13 cellular contexts compared by ENCODE assay signal in genomic region chr1:3992103-3992556, GRCh38.
A peak's percentile ranks its signal among the peaks of the same experiment; 100 is the strongest.
DNase-seq lines count a peak whose midpoint lies in the region; ATAC-seq and TF ChIP-seq lines count a peak whose summit lies in the region.
"Had no signal": no experiment of that assay in that cellular context is flagged by ENCODE, and none has a peak within 500 bp of the region (broad histone marks: within the 10 kb centered on the region; RNA-seq: fewer than 3 reads in every experiment).

No MANE protein-coding gene starts in this region.

- in situ Hi-C loops in HAP-1 (cut with MboI; ENCODE audit: low sequenced_read_pairs), result no loop called here

- no peak overlapping the region for H3K27ac ChIP-seq in HCT116 (ENCODE audit: low read depth, low read length)
- H3K27ac ChIP-seq: parathyroid adenoma, uterus had no signal

- H3K27ac Mint-ChIP-seq in activated CD8-positive, alpha-beta memory T cell treated with anti-CD3 and anti-CD28 coated beads, Interleukin-2, amount 10 ng/mL, durations not matched to agents 7 days and 5 days, result no peak overlapping the region
- peak overlapping the region; percentile 52 for H3K27ac Mint-ChIP-seq in activated CD4-positive, alpha-beta memory T cell treated with anti-CD3 and anti-CD28 coated beads for 36 hours

- ATAC-seq in activated CD8-positive, alpha-beta memory T cell treated with anti-CD3 and anti-CD28 coated beads, Interleukin-2, amount 10 ng/mL, durations not matched to agents 7 days and 5 days, result no peak
- peak; percentile 17; the same call in 1 of the 2 replicates for ATAC-seq in HCT116
- ATAC-seq: SK-N-SH treated with all-trans-retinoic acid at 6 μM for 48 hours had no signal

- H4K20me1 ChIP-seq in HCT116 (ENCODE audit: insufficient read depth), result no peaks in the 10 kb centered on the region

- no peak overlapping the region for H2AFZ ChIP-seq in HCT116 (ENCODE audit: low read depth, low read length, poor library complexity, severe bottlenecking)
- H2AFZ ChIP-seq: parathyroid adenoma had no signal

- no peak overlapping the region for H3K4me3 Mint-ChIP-seq in activated CD8-positive, alpha-beta memory T cell treated with anti-CD3 and anti-CD28 coated beads, Interleukin-2, amount 10 ng/mL, durations not matched to agents 7 days and 5 days
- no peak overlapping the region for H3K4me3 Mint-ChIP-seq in activated CD4-positive, alpha-beta memory T cell treated with anti-CD3 and anti-CD28 coated beads for 36 hours

- no peaks in the 10 kb centered on the region for H3K79me2 ChIP-seq in HCT116 (ENCODE audit: insufficient read depth, low read length)
- H3K79me2 ChIP-seq: parathyroid adenoma had no signal

- TF ChIP-seq POLR2A in HCT116 (IDR thresholded peaks at IDR 0.05; ENCODE audit: borderline replicate concordance, extremely low read depth, insufficient read depth, insufficient read length), result no peak
- TF ChIP-seq POLR2A in erythroblast (IDR thresholded peaks at IDR 0.05; ENCODE audit: low read length), result no peak

- RAD21 ChIA-PET in HCT116 (lab: Charles Lee; ENCODE audit: low non-redundant PET in 1 of 2, low total read pairs in 2 of 2, uncharacterized antibody in 2 of 2, unreplicated experiment in 2 of 2), result no interaction called here

- peak; percentile 48 for DNase-seq in activated CD8-positive, alpha-beta memory T cell treated with anti-CD3 and anti-CD28 coated beads, Interleukin-2, amount 10 ng/mL, durations not matched to agents 7 days and 5 days
- no peak for DNase-seq in activated CD8-positive, alpha-beta memory T cell treated with anti-CD3 and anti-CD28 coated beads for 24 hours
- DNase-seq in HCT116 (ENCODE audit: low read depth, low spot score) (peak; percentile 13), erythroblast (lab: John Stamatoyannopoulos, UW) (peak; percentile 50 to 65), epidermal melanocyte (ENCODE audit: insufficient read length, low spot score) (no peak), HAP-1 (ENCODE audit: low spot score in 2 of 2) (no peak), NCI-H128 (lab: John Stamatoyannopoulos, UW; ENCODE audit: unreplicated experiment) (no peak)
- DNase-seq in activated CD4-positive, alpha-beta memory T cell treated with anti-CD3 and anti-CD28 coated beads for 36 hours, result peak; percentile 28
- DNase-seq: islet precursor cell, NCI-H2081 treated with DMSO at 0.1 percent for 48 hours, uterus had no signal

- peaks cover 4% of the 10 kb centered on the region for H3K27me3 Mint-ChIP-seq in activated CD8-positive, alpha-beta memory T cell treated with anti-CD3 and anti-CD28 coated beads, Interleukin-2, amount 10 ng/mL, durations not matched to agents 7 days and 5 days
- H3K27me3 Mint-ChIP-seq in activated CD4-positive, alpha-beta memory T cell treated with anti-CD3 and anti-CD28 coated beads for 36 hours, result peaks cover 10% of the 10 kb centered on the region

- CTCF ChIA-PET in activated CD8-positive, alpha-beta memory T cell treated with anti-CD3 and anti-CD28 coated beads, Interleukin-2, amount 10 ng/mL, durations not matched to agents 7 days and 5 days (lab: Charles Lee), result no interaction called here
- CTCF ChIA-PET in HCT116 (lab: Charles Lee), result no interaction called here
- CTCF ChIA-PET in activated CD4-positive, alpha-beta memory T cell treated with anti-CD3 and anti-CD28 coated beads for 36 hours (lab: Charles Lee), result interaction anchor here (0.8 kb wide), 1 partner anchor 23 kb away, joined by 3 read pairs; no protein-coding TSS in a partner anchor

- no peaks in the 10 kb centered on the region for H3K27me3 ChIP-seq in HCT116 (ENCODE audit: insufficient read depth, low read length)
- H3K27me3 ChIP-seq in HAP-1 (ENCODE audit: low read depth), result 0 out of 2 replicates have a peak, but pooled peaks cover 3% of the 10 kb centered on the region
- H3K27me3 ChIP-seq: uterus had no signal

- H3K4me3 ChIP-seq in HCT116 (replicated peaks in 1 of 2; ENCODE audit: low read depth in 1 of 2, low read length in 2 of 2) (no peak overlapping the region), HAP-1 (no peak overlapping the region)
- H3K4me3 ChIP-seq: uterus had no signal

- H3K36me3 Mint-ChIP-seq in activated CD8-positive, alpha-beta memory T cell treated with anti-CD3 and anti-CD28 coated beads, Interleukin-2, amount 10 ng/mL, durations not matched to agents 7 days and 5 days, result no peaks in the 10 kb centered on the region
- H3K36me3 Mint-ChIP-seq in activated CD4-positive, alpha-beta memory T cell treated with anti-CD3 and anti-CD28 coated beads for 36 hours, result no peaks in the 10 kb centered on the region

- no peak for TF ChIP-seq CTCF in HCT116 (IDR thresholded peaks at IDR 0.05 in 2 of 3, conservative IDR thresholded peaks at IDR 0.05 in 1 of 3; ENCODE audit: borderline replicate concordance in 1 of 3, insufficient read depth in 1 of 3, low read depth in 2 of 3, low read length in 2 of 3)

- no peak overlapping the region for H3K4me2 ChIP-seq in HCT116 (ENCODE audit: low read length)

- no peaks in the 10 kb centered on the region for H3K9me2 ChIP-seq in HCT116 (ENCODE audit: insufficient read depth)

- H3K4me1 ChIP-seq in HCT116 (ENCODE audit: control insufficient read depth in 1 of 2, insufficient read depth in 2 of 2, low read length in 2 of 2) (no peaks in the 10 kb centered on the region), HAP-1 (no peaks in the 10 kb centered on the region)
- H3K4me1 ChIP-seq: parathyroid adenoma, uterus had no signal

- no peak for TF ChIP-seq RAD21 in HCT116 (IDR thresholded peaks at IDR 0.05; ENCODE audit: low read depth)

- POLR2A ChIA-PET in HCT116 (lab: Charles Lee), result no interaction called here
- POLR2A ChIA-PET in activated CD4-positive, alpha-beta memory T cell treated with anti-CD3 and anti-CD28 coated beads for 36 hours (lab: Charles Lee), result no interaction called here

- no peaks in the 10 kb centered on the region for H3K4me1 Mint-ChIP-seq in activated CD8-positive, alpha-beta memory T cell treated with anti-CD3 and anti-CD28 coated beads, Interleukin-2, amount 10 ng/mL, durations not matched to agents 7 days and 5 days
- no peaks in the 10 kb centered on the region for H3K4me1 Mint-ChIP-seq in activated CD4-positive, alpha-beta memory T cell treated with anti-CD3 and anti-CD28 coated beads for 36 hours (ENCODE audit: low read depth)

- H3K9me3 ChIP-seq in HCT116 (ENCODE audit: control insufficient read depth in 1 of 2, insufficient read depth in 1 of 2, low read depth in 1 of 2, low read length in 2 of 2), result no peaks in the 10 kb centered on the region
- no peaks in the 10 kb centered on the region for H3K9me3 ChIP-seq in HAP-1
- H3K9me3 ChIP-seq: uterus had no signal

- peaks cover 4% of the 10 kb centered on the region for H3K9me3 Mint-ChIP-seq in activated CD8-positive, alpha-beta memory T cell treated with anti-CD3 and anti-CD28 coated beads, Interleukin-2, amount 10 ng/mL, durations not matched to agents 7 days and 5 days (ENCODE audit: low read depth)
- H3K9me3 Mint-ChIP-seq in activated CD4-positive, alpha-beta memory T cell treated with anti-CD3 and anti-CD28 coated beads for 36 hours, result peaks cover 8% of the 10 kb centered on the region

- intact Hi-C loops in HCT116 (cut with micrococcal nuclease), result no loop called here
- intact Hi-C loops in activated CD4-positive, alpha-beta memory T cell treated with anti-CD3 and anti-CD28 coated beads for 36 hours (cut with micrococcal nuclease), result no loop called here

- no peaks in the 10 kb centered on the region for H3K36me3 ChIP-seq in HCT116 (ENCODE audit: control insufficient read depth in 1 of 2, insufficient read depth in 2 of 2, low read length in 2 of 2)
- no peaks in the 10 kb centered on the region for H3K36me3 ChIP-seq in HAP-1 (replicated peaks)
- H3K36me3 ChIP-seq: uterus had no signal

- H3K9ac ChIP-seq in HCT116 (ENCODE audit: low read length), result no peak overlapping the region
- H3K9ac ChIP-seq: parathyroid adenoma had no signal

- BruUV-seq in HCT116 (replicated peaks; lab: Mats Ljungman, UMichigan), result no TSS peak

TF ChIP-seq in HCT116, 20 proteins besides CTCF, POLR2A, EP300 and RAD21 (continues in another document):
- TF ChIP-seq EGR1 (IDR thresholded peaks at IDR 0.05; ENCODE audit: low read depth), result no peak
- no peak for TF ChIP-seq REST (IDR thresholded peaks at IDR 0.05; ENCODE audit: low read depth)
- TF ChIP-seq MAX (IDR thresholded peaks at IDR 0.05), result no peak
- no peak for TF ChIP-seq EZH2phosphoT487 (IDR thresholded peaks at IDR 0.05; ENCODE audit: borderline replicate concordance)
- TF ChIP-seq CEBPB (IDR thresholded peaks at IDR 0.05; ENCODE audit: low read depth), result no peak
- TF ChIP-seq SP1 (IDR thresholded peaks at IDR 0.05; ENCODE audit: low read depth), result no peak
- TF ChIP-seq JUND (IDR thresholded peaks at IDR 0.05), result no peak
- TF ChIP-seq ELF1 (IDR thresholded peaks at IDR 0.05; ENCODE audit: borderline replicate concordance, low read depth), result no peak
- no peak for TF ChIP-seq CBX3 (IDR thresholded peaks at IDR 0.05; ENCODE audit: low read depth)
- TF ChIP-seq TCF7L2 (IDR thresholded peaks at IDR 0.05; ENCODE audit: borderline replicate concordance, extremely low read depth, insufficient read depth, insufficient read length), result no peak
- no peak for TF ChIP-seq SIN3A (IDR thresholded peaks at IDR 0.05; ENCODE audit: low read depth)

Comparison
In these comparisons a context has a peak if more than half of its experiments do, and no peak if none do; other contexts are left out.
1. DNase-seq: peak in activated CD8-positive, alpha-beta memory T cell treated with anti-CD3 and anti-CD28 coated beads, Interleukin-2, amount 10 ng/mL, durations not matched to agents 7 days and 5 days (single experiment), HCT116 (single experiment), activated CD4-positive, alpha-beta memory T cell treated with anti-CD3 and anti-CD28 coated beads for 36 hours (single experiment) and erythroblast (2 of 2); none in activated CD8-positive, alpha-beta memory T cell treated with anti-CD3 and anti-CD28 coated beads for 24 hours (single experiment), epidermal melanocyte (single experiment), HAP-1 (0 of 2) and NCI-H128 (single experiment).